9 cellular contexts compared by ENCODE assay signal in genomic region chr14:73712540-73713141, GRCh38. TPM values are rescaled to one million over a fixed set of nuclear protein-coding genes. Genes with fewer than 3 reads are reported as not detected.
DNase-seq lines count a peak whose midpoint lies in the region; ATAC-seq, FAIRE-seq and TF ChIP-seq lines count a peak whose summit lies in the region.
"Had no signal": no experiment of that assay in that cellular context is flagged by ENCODE, and none has a peak within 500 bp of the region (broad histone marks: within the 10 kb centered on the region; RNA-seq: fewer than 3 reads in every experiment).

No MANE protein-coding gene starts in this region.

- no peak for TF ChIP-seq EP300 in A549 (IDR thresholded peaks at IDR 0.05)

- peak overlapping the region; percentile 73 for H3K4me3 ChIP-seq in A549

- POLR2A ChIA-PET in A549 (lab: Yijun Ruan, JAX) = interaction anchor here (1.3 kb wide), 1 partner anchor 139 kb away, joined by 4 read pairs; the partner anchor contains the start of gene PTGR2

- H3K4me2 ChIP-seq in A549 = peak overlapping the region; percentile 87

- no peak for FAIRE-seq in A549 (lab: Jason Lieb, UNC)
- FAIRE-seq in GM12891 (lab: Jason Lieb, UNC) = peak; percentile 54
- FAIRE-seq: islet of Langerhans had no signal

- ATAC-seq in A549 (peak in 1 of 2 experiments; percentile 23; a peak in 3 of 6 replicates), sciatic nerve (peak; percentile 38), GM18867 (IDR thresholded peaks at IDR 0.05; ENCODE audit: unreplicated experiment) (no peak)
- ATAC-seq in activated T-cell treated with anti-CD3 and anti-CD28 coated beads, Interleukin-2, amount 50 U/mL, for 72 hours (replicated peaks in 1 of 2) = peak; percentile 34 to 50

- no peaks in the 10 kb centered on the region for H3K9me3 Mint-ChIP-seq in activated T-cell treated with anti-CD3 and anti-CD28 coated beads, Interleukin-2, amount 50 U/mL, for 72 hours

- peaks cover 19% of the 10 kb centered on the region for H3K4me1 ChIP-seq in A549

- peaks cover 6 to 8% of the 10 kb centered on the region in 2 donors for H3K36me3 Mint-ChIP-seq in activated T-cell treated with anti-CD3 and anti-CD28 coated beads, Interleukin-2, amount 50 U/mL, for 72 hours (ENCODE audit: insufficient read depth in 2 of 2)

- peak overlapping the region; percentile 94 to 97 for H3K27ac ChIP-seq in A549

- no peak for TF ChIP-seq POLR2A in A549 (IDR thresholded peaks at IDR 0.05; ENCODE audit: low read length)
- TF ChIP-seq POLR2A in GM12891 (IDR thresholded peaks at IDR 0.05; ENCODE audit: low read depth, low read length) = peak; percentile 53

- intact Hi-C loops in head of caudate nucleus (cut with DNase I) (loop anchor here (2.0 kb wide), 1 partner anchor 68 kb away; the partner anchor contains the start of gene DNAL1), sciatic nerve (cut with DNase I) (no loop called here)

- H3K27me3 Mint-ChIP-seq in activated T-cell treated with anti-CD3 and anti-CD28 coated beads, Interleukin-2, amount 50 U/mL, for 72 hours (ENCODE audit: low read depth) = no peaks in the 10 kb centered on the region

- H3K4me3 Mint-ChIP-seq in activated T-cell treated with anti-CD3 and anti-CD28 coated beads, Interleukin-2, amount 50 U/mL, for 72 hours = peak overlapping the region; percentile 92 to 96

- DNase-seq in A549 (ENCODE audit: low read depth in 1 of 2, low spot score in 1 of 2) (no peak), GM12891 (ENCODE audit: insufficient read length, low spot score) (no peak), NCI-H2171 (lab: John Stamatoyannopoulos, UW) (peak; percentile 76), head of caudate nucleus (peak in 24 of 42 donors; percentile 18 to 63 (median 35)), sciatic nerve (ENCODE audit: low spot score) (no peak), D341Med (ENCODE audit: low spot score) (no peak)
- peak; percentile 63 to 67 for DNase-seq in activated T-cell treated with anti-CD3 and anti-CD28 coated beads, Interleukin-2, amount 50 U/mL, for 72 hours

- H3K27ac Mint-ChIP-seq in activated T-cell treated with anti-CD3 and anti-CD28 coated beads, Interleukin-2, amount 50 U/mL, for 72 hours = peak overlapping the region; percentile 95

- 52% methylated on average over 18 of the region's 19 CpGs for WGBS in A549 (ENCODE audit: missing lambda C conversion rate)

- TF ChIP-seq CTCF in A549 (IDR thresholded peaks at IDR 0.05) = no peak

- no peaks in the 10 kb centered on the region for H3K9me3 ChIP-seq in A549

- H3K4me1 Mint-ChIP-seq in activated T-cell treated with anti-CD3 and anti-CD28 coated beads, Interleukin-2, amount 50 U/mL, for 72 hours (ENCODE audit: low read depth) = peaks cover 26% of the 10 kb centered on the region

- no peak for TF ChIP-seq RAD21 in A549 (conservative IDR thresholded peaks at IDR 0.05 in 1 of 2, IDR thresholded peaks at IDR 0.05 in 1 of 2)

- CTCF ChIA-PET in A549 (lab: Yijun Ruan, JAX) = interaction anchor here (1.0 to 4.7 kb wide), 7 partner anchors 11 to 109 kb away, joined by 3 to 24 read pairs (median 4); no protein-coding TSS in a partner anchor

TF ChIP-seq in A549, 52 proteins besides CTCF, POLR2A, EP300 and RAD21:
- TF ChIP-seq POLR2AphosphoS2 (conservative IDR thresholded peaks at IDR 0.05; ENCODE audit: low read length) = no peak
- TF ChIP-seq MYC (IDR thresholded peaks at IDR 0.05; ENCODE audit: borderline replicate concordance, low read length) = no peak
- no peak for TF ChIP-seq CHD2 (IDR thresholded peaks at IDR 0.05; ENCODE audit: low read length, partially characterized antibody)
- TF ChIP-seq MAZ (IDR thresholded peaks at IDR 0.05; ENCODE audit: borderline replicate concordance, low read depth, low read length) = no peak
- no peak for TF ChIP-seq CHD4 (IDR thresholded peaks at IDR 0.05; ENCODE audit: borderline replicate concordance)
- TF ChIP-seq NR3C1 (IDR thresholded peaks at IDR 0.05) = no peak
- no peak for TF ChIP-seq RFX5 (IDR thresholded peaks at IDR 0.05)
- no peak for TF ChIP-seq CEBPB (IDR thresholded peaks at IDR 0.05)
- no peak for TF ChIP-seq HDAC2 (IDR thresholded peaks at IDR 0.05)

TF ChIP-seq in GM12891, 5 proteins besides CTCF, POLR2A, EP300 and RAD21:
- TF ChIP-seq PAX5 (IDR thresholded peaks at IDR 0.05; ENCODE audit: insufficient read depth, low read length, severe bottlenecking) (no peak), TAF1 (IDR thresholded peaks at IDR 0.05; ENCODE audit: low read depth, low read length) (peak; percentile 32; the same call in 1 of the 2 replicates), SPI1 (IDR thresholded peaks at IDR 0.05; ENCODE audit: low read depth, low read length) (no peak), POLR2AphosphoS5 (IDR thresholded peaks at IDR 0.05; ENCODE audit: low read depth, low read length) (0 out of 2 replicates have a peak, but pooled peaks have one; percentile 36), POU2F2 (IDR thresholded peaks at IDR 0.05; ENCODE audit: low read depth, low read length) (no peak)

RNA-seq across cellular contexts. Expression of gene PNMA1, which starts 1.5 kb away (rescaled TPM):
- polyA plus RNA-seq in A549 (2011; rRNA removed) (20.8 and 21.2 TPM in 2 replicates), A549 (2017; fragmentation: RNase III; extraction: RNeasy Plus Mini Kit Qiagen cat#74134 plus additional on column Dnase treatment) (43.4 to 49.8 TPM (median 47.3 TPM) in 3 replicates)
- polyA plus RNA-seq in A549 (2012; cell fraction: cytosol; rRNA removed) = 25.0 and 27.8 TPM in 2 replicates
- 28.3 and 29.6 TPM in 2 replicates for polyA plus RNA-seq in A549 (2012; cell fraction: nucleus; rRNA removed)
- 6.2 and 10.5 TPM in 2 replicates for polyA minus RNA-seq in A549 (2011; rRNA and poly(A)+ RNA removed)
- polyA plus RNA-seq in GM12891 (2012; ENCODE audit: low read depth, missing spikeins) = 18.6 TPM
- 10 to 100 TPM; 38.1 to 47.5 TPM for total RNA-seq in activated T-cell treated with anti-CD3 and anti-CD28 coated beads, Interleukin-2, amount 50 U/mL, for 72 hours
- total RNA-seq in sciatic nerve = 46.1 TPM

Comparison
In these comparisons a context has a peak if more than half of its experiments do, and no peak if none do; other contexts are left out.
1. DNase-seq: peak in NCI-H2171 (single experiment), activated T-cell treated with anti-CD3 and anti-CD28 coated beads, Interleukin-2, amount 50 U/mL, for 72 hours (2 of 2) and head of caudate nucleus (24 of 42); none in A549 (0 of 2), GM12891 (single experiment), sciatic nerve (single experiment) and D341Med (single experiment).